8 cellular contexts compared by ENCODE assay signal in genomic region chr2:19347619-19348562, GRCh38. TPM values are rescaled to one million over a fixed set of nuclear protein-coding genes. Genes with fewer than 3 reads are reported as not detected.
DNase-seq lines count a peak whose midpoint lies in the region; ATAC-seq and TF ChIP-seq lines count a peak whose summit lies in the region.

No MANE protein-coding gene starts in this region.

- no peaks in the 10 kb centered on the region for H3K9me3 ChIP-seq in mucosa of rectum (ENCODE audit: control insufficient read depth in 2 of 2, low read length in 2 of 2)

- TF ChIP-seq EP300 in Ishikawa (IDR thresholded peaks at IDR 0.05; ENCODE audit: borderline replicate concordance) = 0 out of 2 replicates have a peak, but pooled peaks have one; percentile 10

- peak; percentile 96 for DNase-seq in DMS53 (lab: John Stamatoyannopoulos, UW)
- DNase-seq in OCI-M1 (lab: John Stamatoyannopoulos, UW) = peak; percentile 95
- peak; percentile 100 for DNase-seq in activated T-cell treated with anti-CD3 and anti-CD28 coated beads, Interleukin-2, amount 50 U/mL, for 1 hour
- DNase-seq in epithelial cell of proximal tubule (ENCODE audit: low read depth) = peak; percentile 75
- DNase-seq in stimulated activated CD8-positive, alpha-beta memory T cell treated with anti-CD3 and anti-CD28 coated beads, Interleukin-4, amount 100 ng/mL, for 24 hours (ENCODE audit: low read depth) = peak; percentile 89

- no peak for TF ChIP-seq CTCF in epithelial cell of proximal tubule (conservative IDR thresholded peaks at IDR 0.05; ENCODE audit: low read depth, low read length)

- peaks cover 5 to 16% of the 10 kb centered on the region in 2 donors for H3K4me1 ChIP-seq in mucosa of rectum (ENCODE audit: control insufficient read depth in 2 of 2, insufficient read depth in 2 of 2, low read length in 2 of 2)

- peaks cover 3 to 10% of the 10 kb centered on the region in 2 donors for H3K27me3 ChIP-seq in mucosa of rectum (ENCODE audit: control insufficient read depth in 2 of 2, insufficient read depth in 2 of 2, low read length in 2 of 2)

- H3K4me3 ChIP-seq in epithelial cell of proximal tubule (ENCODE audit: low read depth, low read length) (peak overlapping the region; percentile 94), mucosa of rectum (ENCODE audit: low read length in 2 of 2) (peak overlapping the region; percentile 84 to 88)

- H3K36me3 ChIP-seq in mucosa of rectum (ENCODE audit: control insufficient read depth in 2 of 2, insufficient read depth in 2 of 2, low read length in 2 of 2) = no peaks in the 10 kb centered on the region

- ATAC-seq in GM21717 (IDR thresholded peaks at IDR 0.05; ENCODE audit: unreplicated experiment) = peak; percentile 86

- no peak for TF ChIP-seq RAD21 in Ishikawa (IDR thresholded peaks at IDR 0.05; ENCODE audit: low read depth)

- H3K27ac ChIP-seq in mucosa of rectum (ENCODE audit: low read depth in 2 of 2, low read length in 2 of 2) = peak overlapping the region; percentile 88

- peak overlapping the region; percentile 79 to 93 for H3K9ac ChIP-seq in mucosa of rectum (ENCODE audit: low read depth in 1 of 2, low read length in 2 of 2)

TF ChIP-seq in Ishikawa, 13 proteins besides CTCF, POLR2A, EP300 and RAD21:
- no peak for TF ChIP-seq EGR1 (IDR thresholded peaks at IDR 0.05)
- no peak for TF ChIP-seq FOXM1 (IDR thresholded peaks at IDR 0.05; ENCODE audit: borderline replicate concordance, low read depth)
- TF ChIP-seq USF1 (IDR thresholded peaks at IDR 0.05) = peak; percentile 68
- peak; percentile 63; the same call in 1 of the 2 replicates for TF ChIP-seq YY1 (IDR thresholded peaks at IDR 0.05; ENCODE audit: low read depth)
- TF ChIP-seq NFIC (IDR thresholded peaks at IDR 0.05) = 0 out of 2 replicates have a peak, but pooled peaks have one; percentile 21
- peak; percentile 99 for TF ChIP-seq CREB1 (IDR thresholded peaks at IDR 0.05; ENCODE audit: low read depth)
- peak; percentile 71 for TF ChIP-seq ZBTB7A (IDR thresholded peaks at IDR 0.05; ENCODE audit: low read depth)
- 0 out of 2 replicates have a peak, but pooled peaks have one; percentile 13 for TF ChIP-seq REST (IDR thresholded peaks at IDR 0.05; ENCODE audit: low read depth)
- TF ChIP-seq CEBPB (IDR thresholded peaks at IDR 0.05) = peak; percentile 79
- TF ChIP-seq TAF1 (IDR thresholded peaks at IDR 0.05; ENCODE audit: low read depth) = peak; percentile 93
- TF ChIP-seq, protein P1, sequence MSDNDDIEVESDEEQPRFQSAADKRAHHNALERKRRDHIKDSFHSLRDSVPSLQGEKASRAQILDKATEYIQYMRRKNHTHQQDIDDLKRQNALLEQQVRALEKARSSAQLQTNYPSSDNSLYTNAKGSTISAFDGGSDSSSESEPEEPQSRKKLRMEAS (IDR thresholded peaks at IDR 0.05) = peak; percentile 59
- TF ChIP-seq TCF12 (IDR thresholded peaks at IDR 0.05; ENCODE audit: low read depth) = peak; percentile 49; the same call in 1 of the 2 replicates
- no peak; the same call in 1 of the 2 replicates for TF ChIP-seq TEAD4 (IDR thresholded peaks at IDR 0.05)

RNA-seq across cellular contexts. Expression of gene OSR1, which starts 10.5 kb away (rescaled TPM):
- total RNA-seq in epithelial cell of proximal tubule = not detected in 2 replicates

Comparison
In these comparisons a context has a peak if more than half of its experiments do, and no peak if none do; other contexts are left out.
1. Peak in every context shown above with its lines: DNase-seq, ATAC-seq, H3K4me3 ChIP-seq and H3K27ac ChIP-seq.